Comparison of ENCODE assay signal across 2 cellular contexts in the genomic region with DNA sequence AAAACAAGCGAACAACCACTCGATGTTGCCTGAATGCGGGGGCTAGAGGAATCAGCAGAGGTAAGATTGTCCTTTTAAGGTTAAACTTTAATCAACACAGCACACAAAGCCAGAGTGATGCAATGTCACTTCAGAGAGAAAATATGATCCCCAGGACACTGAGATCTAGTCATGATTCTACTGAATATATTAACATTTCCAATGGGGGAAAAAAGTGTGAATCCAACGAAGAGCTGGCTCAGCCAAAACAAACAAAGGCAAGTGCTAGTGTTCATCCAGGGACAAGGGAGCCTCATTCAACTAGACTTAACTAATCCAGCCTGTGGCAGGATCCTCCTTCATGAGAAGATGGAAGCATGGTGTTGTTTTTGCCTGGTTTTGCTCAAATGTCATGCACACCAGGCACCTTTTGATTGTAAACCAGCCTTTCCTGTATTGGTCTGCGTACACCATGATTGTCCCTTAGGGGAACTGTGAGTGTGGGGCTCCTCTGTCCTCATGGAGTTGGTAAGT.
TF ChIP-seq lines count a peak whose summit lies in the region.

No MANE protein-coding gene starts in this region.

TF ChIP-seq in GM23338, 12 proteins besides CTCF, POLR2A, EP300 and RAD21 (continues in another document):
- TF ChIP-seq NANOG (IDR thresholded peaks at IDR 0.05; ENCODE audit: borderline replicate concordance): no peak
- TF ChIP-seq POLR2AphosphoS5 (IDR thresholded peaks at IDR 0.05; ENCODE audit: low read depth): no peak
- no peak for TF ChIP-seq EZH2 (IDR thresholded peaks at IDR 0.05; ENCODE audit: low read depth, unreplicated experiment)
- TF ChIP-seq CREB1 (CRISPR knock-in tag; IDR thresholded peaks at IDR 0.05; ENCODE audit: low read depth): no peak
- TF ChIP-seq, protein P1, sequence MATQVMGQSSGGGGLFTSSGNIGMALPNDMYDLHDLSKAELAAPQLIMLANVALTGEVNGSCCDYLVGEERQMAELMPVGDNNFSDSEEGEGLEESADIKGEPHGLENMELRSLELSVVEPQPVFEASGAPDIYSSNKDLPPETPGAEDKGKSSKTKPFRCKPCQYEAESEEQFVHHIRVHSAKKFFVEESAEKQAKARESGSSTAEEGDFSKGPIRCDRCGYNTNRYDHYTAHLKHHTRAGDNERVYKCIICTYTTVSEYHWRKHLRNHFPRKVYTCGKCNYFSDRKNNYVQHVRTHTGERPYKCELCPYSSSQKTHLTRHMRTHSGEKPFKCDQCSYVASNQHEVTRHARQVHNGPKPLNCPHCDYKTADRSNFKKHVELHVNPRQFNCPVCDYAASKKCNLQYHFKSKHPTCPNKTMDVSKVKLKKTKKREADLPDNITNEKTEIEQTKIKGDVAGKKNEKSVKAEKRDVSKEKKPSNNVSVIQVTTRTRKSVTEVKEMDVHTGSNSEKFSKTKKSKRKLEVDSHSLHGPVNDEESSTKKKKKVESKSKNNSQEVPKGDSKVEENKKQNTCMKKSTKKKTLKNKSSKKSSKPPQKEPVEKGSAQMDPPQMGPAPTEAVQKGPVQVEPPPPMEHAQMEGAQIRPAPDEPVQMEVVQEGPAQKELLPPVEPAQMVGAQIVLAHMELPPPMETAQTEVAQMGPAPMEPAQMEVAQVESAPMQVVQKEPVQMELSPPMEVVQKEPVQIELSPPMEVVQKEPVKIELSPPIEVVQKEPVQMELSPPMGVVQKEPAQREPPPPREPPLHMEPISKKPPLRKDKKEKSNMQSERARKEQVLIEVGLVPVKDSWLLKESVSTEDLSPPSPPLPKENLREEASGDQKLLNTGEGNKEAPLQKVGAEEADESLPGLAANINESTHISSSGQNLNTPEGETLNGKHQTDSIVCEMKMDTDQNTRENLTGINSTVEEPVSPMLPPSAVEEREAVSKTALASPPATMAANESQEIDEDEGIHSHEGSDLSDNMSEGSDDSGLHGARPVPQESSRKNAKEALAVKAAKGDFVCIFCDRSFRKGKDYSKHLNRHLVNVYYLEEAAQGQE (IDR thresholded peaks at IDR 0.05; ENCODE audit: unreplicated experiment): no peak
- TF ChIP-seq, protein P2, sequence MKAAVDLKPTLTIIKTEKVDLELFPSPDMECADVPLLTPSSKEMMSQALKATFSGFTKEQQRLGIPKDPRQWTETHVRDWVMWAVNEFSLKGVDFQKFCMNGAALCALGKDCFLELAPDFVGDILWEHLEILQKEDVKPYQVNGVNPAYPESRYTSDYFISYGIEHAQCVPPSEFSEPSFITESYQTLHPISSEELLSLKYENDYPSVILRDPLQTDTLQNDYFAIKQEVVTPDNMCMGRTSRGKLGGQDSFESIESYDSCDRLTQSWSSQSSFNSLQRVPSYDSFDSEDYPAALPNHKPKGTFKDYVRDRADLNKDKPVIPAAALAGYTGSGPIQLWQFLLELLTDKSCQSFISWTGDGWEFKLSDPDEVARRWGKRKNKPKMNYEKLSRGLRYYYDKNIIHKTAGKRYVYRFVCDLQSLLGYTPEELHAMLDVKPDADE (IDR thresholded peaks at IDR 0.05): no peak
- no peak for TF ChIP-seq ZNF331 (CRISPR knock-in tag; IDR thresholded peaks at IDR 0.05; ENCODE audit: low read depth)
- TF ChIP-seq STAT1 (IDR thresholded peaks at IDR 0.05; ENCODE audit: unreplicated experiment): no peak
- TF ChIP-seq JUNB (IDR thresholded peaks at IDR 0.05; ENCODE audit: unreplicated experiment): no peak
- TF ChIP-seq EZH2phosphoT487 (IDR thresholded peaks at IDR 0.05; ENCODE audit: unreplicated experiment): no peak
- no peak for TF ChIP-seq ZNF114 (CRISPR knock-in tag; IDR thresholded peaks at IDR 0.05)

TF ChIP-seq in H1, 55 proteins besides CTCF, POLR2A, EP300 and RAD21:
- TF ChIP-seq, protein P3, sequence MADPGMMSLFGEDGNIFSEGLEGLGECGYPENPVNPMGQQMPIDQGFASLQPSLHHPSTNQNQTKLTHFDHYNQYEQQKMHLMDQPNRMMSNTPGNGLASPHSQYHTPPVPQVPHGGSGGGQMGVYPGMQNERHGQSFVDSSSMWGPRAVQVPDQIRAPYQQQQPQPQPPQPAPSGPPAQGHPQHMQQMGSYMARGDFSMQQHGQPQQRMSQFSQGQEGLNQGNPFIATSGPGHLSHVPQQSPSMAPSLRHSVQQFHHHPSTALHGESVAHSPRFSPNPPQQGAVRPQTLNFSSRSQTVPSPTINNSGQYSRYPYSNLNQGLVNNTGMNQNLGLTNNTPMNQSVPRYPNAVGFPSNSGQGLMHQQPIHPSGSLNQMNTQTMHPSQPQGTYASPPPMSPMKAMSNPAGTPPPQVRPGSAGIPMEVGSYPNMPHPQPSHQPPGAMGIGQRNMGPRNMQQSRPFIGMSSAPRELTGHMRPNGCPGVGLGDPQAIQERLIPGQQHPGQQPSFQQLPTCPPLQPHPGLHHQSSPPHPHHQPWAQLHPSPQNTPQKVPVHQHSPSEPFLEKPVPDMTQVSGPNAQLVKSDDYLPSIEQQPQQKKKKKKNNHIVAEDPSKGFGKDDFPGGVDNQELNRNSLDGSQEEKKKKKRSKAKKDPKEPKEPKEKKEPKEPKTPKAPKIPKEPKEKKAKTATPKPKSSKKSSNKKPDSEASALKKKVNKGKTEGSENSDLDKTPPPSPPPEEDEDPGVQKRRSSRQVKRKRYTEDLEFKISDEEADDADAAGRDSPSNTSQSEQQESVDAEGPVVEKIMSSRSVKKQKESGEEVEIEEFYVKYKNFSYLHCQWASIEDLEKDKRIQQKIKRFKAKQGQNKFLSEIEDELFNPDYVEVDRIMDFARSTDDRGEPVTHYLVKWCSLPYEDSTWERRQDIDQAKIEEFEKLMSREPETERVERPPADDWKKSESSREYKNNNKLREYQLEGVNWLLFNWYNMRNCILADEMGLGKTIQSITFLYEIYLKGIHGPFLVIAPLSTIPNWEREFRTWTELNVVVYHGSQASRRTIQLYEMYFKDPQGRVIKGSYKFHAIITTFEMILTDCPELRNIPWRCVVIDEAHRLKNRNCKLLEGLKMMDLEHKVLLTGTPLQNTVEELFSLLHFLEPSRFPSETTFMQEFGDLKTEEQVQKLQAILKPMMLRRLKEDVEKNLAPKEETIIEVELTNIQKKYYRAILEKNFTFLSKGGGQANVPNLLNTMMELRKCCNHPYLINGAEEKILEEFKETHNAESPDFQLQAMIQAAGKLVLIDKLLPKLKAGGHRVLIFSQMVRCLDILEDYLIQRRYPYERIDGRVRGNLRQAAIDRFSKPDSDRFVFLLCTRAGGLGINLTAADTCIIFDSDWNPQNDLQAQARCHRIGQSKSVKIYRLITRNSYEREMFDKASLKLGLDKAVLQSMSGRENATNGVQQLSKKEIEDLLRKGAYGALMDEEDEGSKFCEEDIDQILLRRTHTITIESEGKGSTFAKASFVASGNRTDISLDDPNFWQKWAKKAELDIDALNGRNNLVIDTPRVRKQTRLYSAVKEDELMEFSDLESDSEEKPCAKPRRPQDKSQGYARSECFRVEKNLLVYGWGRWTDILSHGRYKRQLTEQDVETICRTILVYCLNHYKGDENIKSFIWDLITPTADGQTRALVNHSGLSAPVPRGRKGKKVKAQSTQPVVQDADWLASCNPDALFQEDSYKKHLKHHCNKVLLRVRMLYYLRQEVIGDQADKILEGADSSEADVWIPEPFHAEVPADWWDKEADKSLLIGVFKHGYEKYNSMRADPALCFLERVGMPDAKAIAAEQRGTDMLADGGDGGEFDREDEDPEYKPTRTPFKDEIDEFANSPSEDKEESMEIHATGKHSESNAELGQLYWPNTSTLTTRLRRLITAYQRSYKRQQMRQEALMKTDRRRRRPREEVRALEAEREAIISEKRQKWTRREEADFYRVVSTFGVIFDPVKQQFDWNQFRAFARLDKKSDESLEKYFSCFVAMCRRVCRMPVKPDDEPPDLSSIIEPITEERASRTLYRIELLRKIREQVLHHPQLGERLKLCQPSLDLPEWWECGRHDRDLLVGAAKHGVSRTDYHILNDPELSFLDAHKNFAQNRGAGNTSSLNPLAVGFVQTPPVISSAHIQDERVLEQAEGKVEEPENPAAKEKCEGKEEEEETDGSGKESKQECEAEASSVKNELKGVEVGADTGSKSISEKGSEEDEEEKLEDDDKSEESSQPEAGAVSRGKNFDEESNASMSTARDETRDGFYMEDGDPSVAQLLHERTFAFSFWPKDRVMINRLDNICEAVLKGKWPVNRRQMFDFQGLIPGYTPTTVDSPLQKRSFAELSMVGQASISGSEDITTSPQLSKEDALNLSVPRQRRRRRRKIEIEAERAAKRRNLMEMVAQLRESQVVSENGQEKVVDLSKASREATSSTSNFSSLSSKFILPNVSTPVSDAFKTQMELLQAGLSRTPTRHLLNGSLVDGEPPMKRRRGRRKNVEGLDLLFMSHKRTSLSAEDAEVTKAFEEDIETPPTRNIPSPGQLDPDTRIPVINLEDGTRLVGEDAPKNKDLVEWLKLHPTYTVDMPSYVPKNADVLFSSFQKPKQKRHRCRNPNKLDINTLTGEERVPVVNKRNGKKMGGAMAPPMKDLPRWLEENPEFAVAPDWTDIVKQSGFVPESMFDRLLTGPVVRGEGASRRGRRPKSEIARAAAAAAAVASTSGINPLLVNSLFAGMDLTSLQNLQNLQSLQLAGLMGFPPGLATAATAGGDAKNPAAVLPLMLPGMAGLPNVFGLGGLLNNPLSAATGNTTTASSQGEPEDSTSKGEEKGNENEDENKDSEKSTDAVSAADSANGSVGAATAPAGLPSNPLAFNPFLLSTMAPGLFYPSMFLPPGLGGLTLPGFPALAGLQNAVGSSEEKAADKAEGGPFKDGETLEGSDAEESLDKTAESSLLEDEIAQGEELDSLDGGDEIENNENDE (IDR thresholded peaks at IDR 0.05; ENCODE audit: insufficient replicate concordance, low read length): no peak
- no peak for TF ChIP-seq RXRA (IDR thresholded peaks at IDR 0.05; ENCODE audit: insufficient read depth, low read depth, low read length)
- TF ChIP-seq SIX5 (IDR thresholded peaks at IDR 0.05; ENCODE audit: low read depth, low read length): no peak
- TF ChIP-seq JUND (IDR thresholded peaks at IDR 0.05; ENCODE audit: low read length): no peak
- TF ChIP-seq EGR1 (IDR thresholded peaks at IDR 0.05; ENCODE audit: borderline replicate concordance, low read depth, low read length): no peak
- TF ChIP-seq KDM1A (IDR thresholded peaks at IDR 0.05; ENCODE audit: borderline replicate concordance, low read length): no peak
- no peak for TF ChIP-seq JUN (IDR thresholded peaks at IDR 0.05; ENCODE audit: low read depth, low read length)
- TF ChIP-seq MAFK (IDR thresholded peaks at IDR 0.05; ENCODE audit: low read depth, low read length): no peak
- no peak for TF ChIP-seq CBX5 (IDR thresholded peaks at IDR 0.05; ENCODE audit: low read depth, low read length)
- no peak for TF ChIP-seq PHF8 (conservative IDR thresholded peaks at IDR 0.05; ENCODE audit: low read depth, low read length)
- no peak for TF ChIP-seq CEBPB (IDR thresholded peaks at IDR 0.05; ENCODE audit: low read depth, low read length)
- TF ChIP-seq SAP30 (IDR thresholded peaks at IDR 0.05; ENCODE audit: insufficient read depth, insufficient replicate concordance, low read length): no peak
- TF ChIP-seq NANOG (IDR thresholded peaks at IDR 0.05; ENCODE audit: insufficient read depth, low read depth, low read length, poor library complexity, severe bottlenecking): no peak
- no peak for TF ChIP-seq SP2 (IDR thresholded peaks at IDR 0.05; ENCODE audit: low read length)
- no peak for TF ChIP-seq CREB1 (IDR thresholded peaks at IDR 0.05)
- TF ChIP-seq HDAC6 (IDR thresholded peaks at IDR 0.05; ENCODE audit: low read depth, low read length): no peak
- no peak for TF ChIP-seq CHD2 (IDR thresholded peaks at IDR 0.05; ENCODE audit: low read length)
